ENCODE assay signal across 8 cellular contexts in the genomic region with DNA sequence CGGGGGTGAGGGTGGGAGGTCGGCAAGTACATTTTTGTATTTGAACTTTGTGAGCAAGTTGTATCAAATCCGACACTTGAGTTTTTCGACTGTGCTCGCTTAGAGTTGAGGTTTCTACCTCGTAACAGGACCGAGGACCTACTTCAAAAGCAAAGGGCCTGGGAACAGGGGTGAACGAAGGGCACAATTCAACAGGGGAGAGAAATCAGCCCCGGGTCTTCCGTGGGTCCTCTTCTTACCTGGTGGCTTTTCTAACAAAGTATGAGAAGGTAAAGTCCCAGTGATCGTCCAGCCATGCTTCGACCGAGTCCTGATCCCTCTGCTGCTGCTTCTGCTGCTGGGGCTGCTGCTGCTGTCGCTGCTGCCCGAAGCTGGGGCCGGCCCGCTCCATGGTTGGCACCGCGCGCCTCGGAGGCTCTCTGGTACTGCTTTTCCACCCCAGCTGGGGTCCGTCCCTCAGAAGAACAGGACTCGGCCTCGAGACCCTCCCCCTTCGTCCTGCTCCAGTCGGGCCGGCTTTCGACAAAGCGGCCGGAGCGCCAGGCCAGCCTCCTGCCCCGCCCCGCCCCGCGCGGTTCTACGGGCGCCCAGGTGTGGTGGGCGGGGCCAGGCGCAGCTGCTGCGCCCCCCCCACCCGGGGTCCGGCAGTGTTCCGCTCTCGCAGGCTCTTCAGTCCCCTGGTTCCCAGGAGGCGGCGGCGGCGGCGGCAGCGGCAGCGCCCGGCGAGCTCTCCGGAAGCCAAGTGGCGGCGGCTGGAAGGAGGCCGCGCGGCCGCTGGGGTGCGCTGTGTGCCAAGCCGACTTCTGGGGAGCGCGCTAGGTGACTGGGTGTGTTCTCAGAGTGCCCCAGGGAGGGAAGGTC. TPM values are rescaled to one million over a fixed set of nuclear protein-coding genes. Genes with fewer than 3 reads are reported as not detected.
DNase-seq lines count a peak whose midpoint lies in the region; ATAC-seq, FAIRE-seq and TF ChIP-seq lines count a peak whose summit lies in the region.

A gene (minus strand): TSS at position 524 of the 861 bp plus-strand sequence. CDS start 133 bp downstream, at position 391.

- H3K36me3 ChIP-seq in psoas muscle (ENCODE audit: insufficient read depth in 1 of 2, low read depth in 1 of 2), result no peaks in the 10 kb centered on the region

- no peaks in the 10 kb centered on the region for H3K9me3 ChIP-seq in right cardiac atrium (ENCODE audit: control insufficient read depth, low read length)
- H3K9me3 ChIP-seq in psoas muscle, result no peaks in the 10 kb centered on the region

- FAIRE-seq in urothelium cell line (lab: Jason Lieb, UNC), result no peak

- peak; percentile 90 for ATAC-seq in HG02623 (IDR thresholded peaks at IDR 0.05; ENCODE audit: unreplicated experiment)
- peak; percentile 92 to 93 for ATAC-seq in right cardiac atrium
- ATAC-seq in psoas muscle, result peak; percentile 88 to 91 (median 91)

- peak; percentile 77 for TF ChIP-seq CTCF in GM12872 (IDR thresholded peaks at IDR 0.05; ENCODE audit: insufficient read depth, low read depth, low read length)
- TF ChIP-seq CTCF in psoas muscle (IDR thresholded peaks at IDR 0.05), result peak; percentile 79

- intact Hi-C loops in right cardiac atrium (cut with DNase I) (loop anchor here (1.0 to 10.0 kb wide), 4 partner anchors 74 to 424 kb away; no protein-coding TSS in a partner anchor), psoas muscle (cut with DNase I) (loop anchor here (2.0 to 10.0 kb wide), 6 partner anchors 71 to 422 kb away; no protein-coding TSS in a partner anchor)

- H3K4me1 ChIP-seq in right cardiac atrium (ENCODE audit: control insufficient read depth, insufficient read depth, low read length) (no peaks in the 10 kb centered on the region), psoas muscle (peaks cover 5% of the 10 kb centered on the region)

- H3K4me3 ChIP-seq in right cardiac atrium (ENCODE audit: low read length) (peak within 1 kb of the TSS; percentile 61), psoas muscle (peak within 1 kb of the TSS; percentile 92)

- H3K27me3 ChIP-seq in right cardiac atrium (ENCODE audit: control insufficient read depth, insufficient read depth) (no peaks in the 10 kb centered on the region), psoas muscle (ENCODE audit: insufficient read depth in 3 of 3, low read length in 2 of 3) (no peaks in the 10 kb centered on the region)

- WGBS in right cardiac atrium, result under 1% methylated on average over 65 of the region's 65 CpGs
- 0 to 1% (median 0%) methylated on average over 40 to 65 of the region's 65 CpGs for WGBS in psoas muscle, 3 donors

- DNase-seq in NCI-H1092 treated with DMSO at 0.1 percent for 48 hours (lab: John Stamatoyannopoulos, UW) (peak; percentile 91), T-helper 1 cell (peak; percentile 50 to 72 (median 64)), amygdala (lab: John Stamatoyannopoulos, UW) (peak in 51 of 56 donors; percentile 7 to 75 (median 44)), right cardiac atrium (peak; percentile 77 to 92 (median 91)), psoas muscle (peak; percentile 78 to 90), urothelium cell line (ENCODE audit: low spot score) (peak; percentile 79)

- peak within 1 kb of the TSS; percentile 27 for H3K27ac ChIP-seq in right cardiac atrium (ENCODE audit: low read length)
- peak within 1 kb of the TSS; percentile 85 for H3K27ac ChIP-seq in psoas muscle

RNA-seq across cellular contexts. Expression of the gene that starts here (rescaled TPM):
- total RNA-seq in right cardiac atrium (10 to 100 TPM in 2 of 4 donors, 1 to 10 TPM in 2; 7.1 to 11.8 (median 10.2) TPM), psoas muscle (10 to 100 TPM in 1 of 4 donors, 1 to 10 TPM in 3; 4.4 to 21.1 (median 7.4) TPM)
- polyA plus RNA-seq in right cardiac atrium (2.8 TPM), psoas muscle (1 to 10 TPM in 2 of 3 donors, under 1 TPM in 1; 0.60 to 4.3 (median 1.0) TPM)

Comparison
In these comparisons a context has a peak if more than half of its experiments do, and no peak if none do; other contexts are left out.
1. Peak in every context shown above with its lines: DNase-seq, ATAC-seq, H3K4me3 ChIP-seq and H3K27ac ChIP-seq.